Comparison of ENCODE assay signal across 1 cellular context in genomic region chr12:111405149-111405855, GRCh38.
TF ChIP-seq lines count a peak whose summit lies in the region.

No MANE protein-coding gene starts in this region.

TF ChIP-seq in HepG2, 621 proteins besides CTCF, POLR2A, EP300 and RAD21 (continued from another document and continues in another):
- TF ChIP-seq KDM2A (CRISPR knock-in tag; IDR thresholded peaks at IDR 0.05; ENCODE audit: borderline replicate concordance, low read depth) (peak; percentile 69; the same call in 1 of the 2 replicates), CHD2 (IDR thresholded peaks at IDR 0.05; ENCODE audit: low read depth, low read length) (no peak), ZNF687 (CRISPR knock-in tag; IDR thresholded peaks at IDR 0.05) (peak; percentile 80), GABPB1 (CRISPR knock-in tag; IDR thresholded peaks at IDR 0.05) (peak; percentile 80; the same call in 1 of the 2 replicates), NFAT5 (CRISPR knock-in tag; IDR thresholded peaks at IDR 0.05) (0 out of 2 replicates have a peak, but pooled peaks have one; percentile 42), CEBPB (IDR thresholded peaks at IDR 0.05; ENCODE audit: borderline replicate concordance, low read depth, low read length) (peak; percentile 93), ZNF503 (CRISPR knock-in tag; IDR thresholded peaks at IDR 0.05) (peak; percentile 66; the same call in 1 of the 2 replicates), HMG20B (CRISPR knock-in tag; conservative IDR thresholded peaks at IDR 0.05) (no peak), ZBTB33 (CRISPR knock-in tag; IDR thresholded peaks at IDR 0.05) (0 out of 2 replicates have a peak, but pooled peaks have one; percentile 17), NR2C2 (CRISPR knock-in tag; IDR thresholded peaks at IDR 0.05; ENCODE audit: borderline replicate concordance) (peak; percentile 29; the same call in 1 of the 2 replicates), USF2 (IDR thresholded peaks at IDR 0.05; ENCODE audit: low read depth, low read length) (peak; percentile 84), USF2 (CRISPR knock-in tag; IDR thresholded peaks at IDR 0.05; ENCODE audit: borderline replicate concordance) (peak; percentile 86), SP5 (CRISPR knock-in tag; IDR thresholded peaks at IDR 0.05; ENCODE audit: borderline replicate concordance, low read depth) (peak; percentile 77; the same call in 1 of the 2 replicates), STAG1 (CRISPR knock-in tag; IDR thresholded peaks at IDR 0.05) (peak; percentile 37), FOXP1 (IDR thresholded peaks at IDR 0.05) (no peak), FOXP1 (CRISPR knock-in tag; IDR thresholded peaks at IDR 0.05) (peak; percentile 28; the same call in 1 of the 2 replicates), HDAC2 (CRISPR knock-in tag; IDR thresholded peaks at IDR 0.05) (peak; percentile 63), ONECUT2 (CRISPR knock-in tag; IDR thresholded peaks at IDR 0.05) (no peak), SPEN (CRISPR knock-in tag; IDR thresholded peaks at IDR 0.05; ENCODE audit: low read depth) (peak; percentile 16; the same call in 1 of the 2 replicates), HOXA3 (CRISPR knock-in tag; IDR thresholded peaks at IDR 0.05) (peak; percentile 68; the same call in 1 of the 2 replicates), ZNF317 (CRISPR knock-in tag; IDR thresholded peaks at IDR 0.05) (peak; percentile 68; the same call in 1 of the 2 replicates), TP53 (CRISPR knock-in tag; conservative IDR thresholded peaks at IDR 0.05) (0 out of 2 replicates have a peak, but pooled peaks have one; percentile 60), POLR2G (IDR thresholded peaks at IDR 0.05; ENCODE audit: low read depth, low read length) (peak; percentile 61), TEAD3 (CRISPR knock-in tag; optimal IDR thresholded peaks at IDR 0.05; ENCODE audit: borderline replicate concordance) (peak; percentile 31), YEATS2 (CRISPR knock-in tag; IDR thresholded peaks at IDR 0.05; ENCODE audit: borderline replicate concordance) (no peak; the same call in 1 of the 2 replicates), KAT7 (CRISPR knock-in tag; IDR thresholded peaks at IDR 0.05; ENCODE audit: borderline replicate concordance) (no peak), ZNF331 (CRISPR knock-in tag; IDR thresholded peaks at IDR 0.05) (peak; percentile 14; the same call in 1 of the 2 replicates), HOMEZ (CRISPR knock-in tag; IDR thresholded peaks at IDR 0.05; ENCODE audit: low read depth) (peak; percentile 87), MEF2D (CRISPR knock-in tag; IDR thresholded peaks at IDR 0.05) (peak; percentile 80; the same call in 1 of the 2 replicates), MEIS2 (CRISPR knock-in tag; IDR thresholded peaks at IDR 0.05) (peak; percentile 48; the same call in 1 of the 2 replicates), ZNF605 (CRISPR knock-in tag; IDR thresholded peaks at IDR 0.05) (no peak; the same call in 1 of the 2 replicates), PATZ1 (CRISPR knock-in tag; IDR thresholded peaks at IDR 0.05) (peak; percentile 61), RBM39 (IDR thresholded peaks at IDR 0.05; ENCODE audit: low read depth, low read length, poor library complexity, severe bottlenecking) (peak; percentile 80), SALL2 (CRISPR knock-in tag; IDR thresholded peaks at IDR 0.05) (peak; percentile 77), ARHGAP35 (CRISPR knock-in tag; IDR thresholded peaks at IDR 0.05; ENCODE audit: borderline replicate concordance) (peak; percentile 33; the same call in 1 of the 2 replicates), MYPOP (CRISPR knock-in tag; IDR thresholded peaks at IDR 0.05) (peak; percentile 49; the same call in 1 of the 2 replicates), GFI1 (CRISPR knock-in tag; IDR thresholded peaks at IDR 0.05; ENCODE audit: borderline replicate concordance) (0 out of 2 replicates have a peak, but pooled peaks have one; percentile 25), TBL1XR1 (IDR thresholded peaks at IDR 0.05; ENCODE audit: borderline replicate concordance, low read length, partially characterized antibody) (peak; percentile 16)
